In the genomic region with DNA sequence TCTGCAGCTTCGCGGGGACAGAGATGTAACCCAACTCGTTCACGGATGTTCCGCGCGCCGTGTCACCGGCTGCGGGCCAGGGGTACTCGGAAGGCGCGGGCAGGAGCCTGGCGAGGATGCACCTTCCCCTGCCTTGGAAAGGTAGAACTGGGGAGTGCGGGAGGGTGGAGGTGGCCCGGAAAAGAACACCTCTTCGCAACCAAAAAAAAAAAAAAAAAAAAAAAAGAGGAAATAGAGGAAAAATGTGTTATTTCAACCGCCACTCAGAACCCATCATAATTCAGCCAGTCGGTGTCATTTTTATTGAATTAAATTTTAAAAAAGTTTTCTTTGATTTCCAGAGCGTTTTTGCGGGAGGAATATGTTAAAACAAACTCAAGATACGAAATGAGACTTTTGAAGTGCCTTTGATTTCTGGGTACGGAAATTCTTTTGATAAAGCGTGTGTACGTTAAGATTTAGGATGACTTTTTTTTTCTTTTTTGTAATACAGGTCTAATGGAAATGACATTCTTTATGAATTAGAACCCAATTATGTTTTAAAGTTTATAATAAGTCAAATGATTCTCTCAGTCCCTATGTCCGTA, we compare ENCODE assay signal across 8 cellular contexts. TPM values are rescaled to one million over a fixed set of nuclear protein-coding genes. Genes with fewer than 3 reads are reported as not detected.
DNase-seq lines count a peak whose midpoint lies in the region; ATAC-seq and TF ChIP-seq lines count a peak whose summit lies in the region.

No MANE protein-coding gene starts in this region.

- H3K27me3 ChIP-seq in layer of hippocampus (ENCODE audit: control insufficient read depth, insufficient read depth, low read length) = no peaks in the 10 kb centered on the region
- no peaks in the 10 kb centered on the region for H3K27me3 ChIP-seq in thyroid gland

- H3K4me1 ChIP-seq in thyroid gland = peaks cover 0 to 22% of the 10 kb centered on the region in 2 donors

- ATAC-seq in activated T-cell treated with anti-CD3 and anti-CD28 coated beads, Interleukin-2, amount 50 U/mL, for 4 hours = no peak
- ATAC-seq in activated naive CD8-positive, alpha-beta T cell treated with anti-CD3 and anti-CD28 coated beads, Interleukin-2, amount 10 ng/mL, durations not matched to agents 7 days and 5 days (ENCODE audit: low read depth) = no peak
- ATAC-seq in GM18505 (IDR thresholded peaks at IDR 0.05; ENCODE audit: unreplicated experiment) (no peak), HG03039 (IDR thresholded peaks at IDR 0.05; ENCODE audit: unreplicated experiment) (no peak)

- WGBS in thyroid gland, 2 donors = 2% methylated on average over 26 of the region's 26 CpGs

- TF ChIP-seq POLR2A in thyroid gland (IDR thresholded peaks at IDR 0.05) (no peak), GM18505 (IDR thresholded peaks at IDR 0.05; ENCODE audit: borderline replicate concordance, extremely low read depth, insufficient read depth, insufficient read length) (no peak)

- POLR2A ChIA-PET in activated naive CD8-positive, alpha-beta T cell treated with anti-CD3 and anti-CD28 coated beads, Interleukin-2, amount 10 ng/mL, durations not matched to agents 7 days and 5 days (lab: Charles Lee) = interaction anchor here (0.5 to 16.0 kb wide), 22 partner anchors 10 to 1076 kb away, joined by 3 to 373 read pairs (median 5); a partner anchor contains a TSS

- TF ChIP-seq CTCF in thyroid gland (IDR thresholded peaks at IDR 0.05) = no peak

- intact Hi-C loops in thyroid gland (cut with DNase I) = loop anchor here (10.0 kb wide), 1 partner anchor 169 kb away; a partner anchor contains a TSS

- H3K9me3 ChIP-seq in thyroid gland = no peaks in the 10 kb centered on the region

- H3K4me1 Mint-ChIP-seq in activated T-cell treated with anti-CD3 and anti-CD28 coated beads, Interleukin-2, amount 50 U/mL, for 4 hours (ENCODE audit: low read depth) = peaks cover 42% of the 10 kb centered on the region
- peaks cover 29% of the 10 kb centered on the region for H3K4me1 Mint-ChIP-seq in activated naive CD8-positive, alpha-beta T cell treated with anti-CD3 and anti-CD28 coated beads, Interleukin-2, amount 10 ng/mL, durations not matched to agents 7 days and 5 days

- H3K4me3 Mint-ChIP-seq in activated T-cell treated with anti-CD3 and anti-CD28 coated beads, Interleukin-2, amount 50 U/mL, for 4 hours = peak overlapping the region; percentile 84
- peak overlapping the region; percentile 92 for H3K4me3 Mint-ChIP-seq in activated naive CD8-positive, alpha-beta T cell treated with anti-CD3 and anti-CD28 coated beads, Interleukin-2, amount 10 ng/mL, durations not matched to agents 7 days and 5 days

- H3K36me3 ChIP-seq in thyroid gland = peaks cover 5% of the 10 kb centered on the region in 2 donors

- peaks cover 3% of the 10 kb centered on the region for H3K36me3 Mint-ChIP-seq in activated T-cell treated with anti-CD3 and anti-CD28 coated beads, Interleukin-2, amount 50 U/mL, for 4 hours (ENCODE audit: insufficient read depth)
- peaks cover 54% of the 10 kb centered on the region for H3K36me3 Mint-ChIP-seq in activated naive CD8-positive, alpha-beta T cell treated with anti-CD3 and anti-CD28 coated beads, Interleukin-2, amount 10 ng/mL, durations not matched to agents 7 days and 5 days

- no peaks in the 10 kb centered on the region for H3K9me3 Mint-ChIP-seq in activated T-cell treated with anti-CD3 and anti-CD28 coated beads, Interleukin-2, amount 50 U/mL, for 4 hours
- no peaks in the 10 kb centered on the region for H3K9me3 Mint-ChIP-seq in activated naive CD8-positive, alpha-beta T cell treated with anti-CD3 and anti-CD28 coated beads, Interleukin-2, amount 10 ng/mL, durations not matched to agents 7 days and 5 days

- peak overlapping the region in 2 of 3 donors; percentile 59 to 79 for H3K4me3 ChIP-seq in thyroid gland (replicated peaks in 1 of 3)

- DNase-seq in activated T-cell treated with anti-CD3 and anti-CD28 coated beads, Interleukin-2, amount 50 U/mL, for 4 hours = no peak
- DNase-seq in activated T-cell treated with anti-CD3 and anti-CD28 coated beads, Interleukin-2, amount 50 U/mL, for 1 hour = no peak
- no peak for DNase-seq in activated naive CD8-positive, alpha-beta T cell treated with anti-CD3 and anti-CD28 coated beads, Interleukin-2, amount 10 ng/mL, durations not matched to agents 7 days and 5 days
- DNase-seq in thyroid gland = no peak
- no peak for DNase-seq in NCI-H226

- H3K27me3 Mint-ChIP-seq in activated T-cell treated with anti-CD3 and anti-CD28 coated beads, Interleukin-2, amount 50 U/mL, for 4 hours (ENCODE audit: low read depth) = no peaks in the 10 kb centered on the region
- no peaks in the 10 kb centered on the region for H3K27me3 Mint-ChIP-seq in activated naive CD8-positive, alpha-beta T cell treated with anti-CD3 and anti-CD28 coated beads, Interleukin-2, amount 10 ng/mL, durations not matched to agents 7 days and 5 days

- H3K27ac ChIP-seq in layer of hippocampus (ENCODE audit: low read depth, low read length) = peak overlapping the region; percentile 97
- peak overlapping the region; percentile 98 to 100 (median 100) for H3K27ac ChIP-seq in thyroid gland

- H3K27ac Mint-ChIP-seq in activated naive CD8-positive, alpha-beta T cell treated with anti-CD3 and anti-CD28 coated beads, Interleukin-2, amount 10 ng/mL, durations not matched to agents 7 days and 5 days = peak overlapping the region; percentile 94

RNA-seq across cellular contexts. Expression of a gene that starts 8.9 kb away (rescaled TPM):
- 10 to 100 TPM; 15.6 to 27.7 (median 24.5) TPM for total RNA-seq in activated T-cell treated with anti-CD3 and anti-CD28 coated beads, Interleukin-2, amount 50 U/mL, for 4 hours
- total RNA-seq in activated naive CD8-positive, alpha-beta T cell treated with anti-CD3 and anti-CD28 coated beads, Interleukin-2, amount 10 ng/mL, durations not matched to agents 7 days and 5 days = 100 to 1,000 TPM; 135 to 136 TPM
- 10 to 100 TPM; 52.3 to 77.3 (median 62.7) TPM for total RNA-seq in thyroid gland

RNA-seq across cellular contexts. Expression of a gene that starts 30.1 kb away (rescaled TPM):
- total RNA-seq in activated T-cell treated with anti-CD3 and anti-CD28 coated beads, Interleukin-2, amount 50 U/mL, for 4 hours = 1 to 10 TPM; 1.3 to 2.4 (median 1.3) TPM
- 1 to 10 TPM; 7.7 to 8.0 TPM for total RNA-seq in activated naive CD8-positive, alpha-beta T cell treated with anti-CD3 and anti-CD28 coated beads, Interleukin-2, amount 10 ng/mL, durations not matched to agents 7 days and 5 days
- total RNA-seq in thyroid gland = not detected

RNA-seq across cellular contexts. Expression of a gene that starts 59.4 kb away (rescaled TPM):
- 1 to 10 TPM; 1.2 to 1.6 (median 1.6) TPM for total RNA-seq in activated T-cell treated with anti-CD3 and anti-CD28 coated beads, Interleukin-2, amount 50 U/mL, for 4 hours
- 10 to 100 TPM; 10.3 to 12.1 TPM for total RNA-seq in activated naive CD8-positive, alpha-beta T cell treated with anti-CD3 and anti-CD28 coated beads, Interleukin-2, amount 10 ng/mL, durations not matched to agents 7 days and 5 days
- 10 to 100 TPM; 34.1 to 72.7 (median 49.5) TPM for total RNA-seq in thyroid gland

Comparison
In these comparisons a context has a peak if more than half of its experiments do, and no peak if none do; other contexts are left out.
1. RNA of a gene that starts 59.4 kb away (total RNA-seq): 34.1 to 72.7 TPM in thyroid gland and 10.3 to 12.1 TPM in activated naive CD8-positive, alpha-beta T cell treated with anti-CD3 and anti-CD28 coated beads, Interleukin-2, amount 10 ng/mL, durations not matched to agents 7 days and 5 days; 1.2 to 1.6 TPM in activated T-cell treated with anti-CD3 and anti-CD28 coated beads, Interleukin-2, amount 50 U/mL, for 4 hours; every median in the first group is over 4 times any median in the second.